Comparison of ENCODE assay signal across 9 cellular contexts in the genomic region with DNA sequence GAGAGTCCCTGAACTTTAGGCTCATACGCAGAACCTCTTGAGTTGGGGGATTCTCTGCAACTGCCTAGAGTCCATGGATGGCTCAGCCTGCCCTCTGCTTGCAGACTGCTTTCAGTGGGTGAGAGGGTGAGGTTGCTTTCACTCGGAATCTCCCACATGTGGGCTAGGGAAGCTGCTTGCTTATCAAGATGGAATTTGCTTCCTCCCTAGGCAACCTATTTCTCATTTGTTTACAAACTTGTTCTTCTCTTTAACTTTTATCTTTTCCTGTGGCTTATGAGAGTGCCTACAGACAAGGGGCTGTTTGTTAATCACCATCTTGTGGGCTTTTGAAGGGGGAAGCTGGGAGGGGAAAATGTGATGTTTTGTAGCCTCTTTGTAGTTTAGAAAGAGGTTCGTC. TPM values are rescaled to one million over a fixed set of nuclear protein-coding genes. Genes with fewer than 3 reads are reported as not detected.
A peak's percentile ranks its signal among the peaks of the same experiment; 100 is the strongest.
DNase-seq lines count a peak whose midpoint lies in the region; ATAC-seq and TF ChIP-seq lines count a peak whose summit lies in the region.
"Had no signal": no experiment of that assay in that cellular context is flagged by ENCODE, and none has a peak within 500 bp of the region (broad histone marks: within the 10 kb centered on the region; RNA-seq: fewer than 3 reads in every experiment).

No MANE protein-coding gene starts in this region.

- no peak for ATAC-seq in HG02678 (IDR thresholded peaks at IDR 0.05; ENCODE audit: unreplicated experiment)

- no peak for TF ChIP-seq POLR2A in tibial nerve (IDR thresholded peaks at IDR 0.05)

- WGBS in tibial nerve, 2 donors = 40 to 52% methylated on average over 3 of the region's 3 CpGs

- H3K4me3 ChIP-seq in HUES48 (ENCODE audit: low read depth, low read length) (no peak overlapping the region), fibroblast of pulmonary artery (replicated peaks; ENCODE audit: low read depth, low read length) (peak overlapping the region; percentile 15), tibial nerve (no peak overlapping the region)
- H3K4me3 ChIP-seq: adrenal gland had no signal

- H3K36me3 ChIP-seq in HUES48 (ENCODE audit: control insufficient read depth, insufficient read depth, low read length) (peaks cover 28% of the 10 kb centered on the region), tibial nerve (no peaks in the 10 kb centered on the region)
- H3K36me3 ChIP-seq: adrenal gland had no signal

- TF ChIP-seq EP300 in tibial nerve (IDR thresholded peaks at IDR 0.05) = no peak

- H3K27me3 ChIP-seq in HUES48 (ENCODE audit: control insufficient read depth, insufficient read depth, low read length) = no peaks in the 10 kb centered on the region
- no peaks in the 10 kb centered on the region for H3K27me3 ChIP-seq in tibial nerve
- H3K27me3 ChIP-seq: adrenal gland had no signal

- peak overlapping the region; percentile 5 for H3K27ac ChIP-seq in HUES48 (ENCODE audit: low read depth, low read length)
- H3K27ac ChIP-seq in tibial nerve = no peak overlapping the region

- TF ChIP-seq CTCF in fibroblast of pulmonary artery (IDR thresholded peaks at IDR 0.05; ENCODE audit: low read length, missing control alignments) (no peak), tibial nerve (IDR thresholded peaks at IDR 0.05) (no peak)

- H3K9me3 ChIP-seq in HUES48 (ENCODE audit: control insufficient read depth, insufficient read depth, low read length) (no peaks in the 10 kb centered on the region), tibial nerve (no peaks in the 10 kb centered on the region)
- H3K9me3 ChIP-seq: adrenal gland had no signal

- H3K4me1 ChIP-seq in HUES48 (ENCODE audit: control insufficient read depth, insufficient read depth, low read length) (peaks cover 31% of the 10 kb centered on the region), tibial nerve (peaks cover 0 to 54% (median 12%) of the 10 kb centered on the region in 4 donors)

- H3K9ac ChIP-seq in HUES48 (ENCODE audit: low read depth, low read length) = no peak overlapping the region

- peak; percentile 30 for DNase-seq in activated CD4-positive, alpha-beta T cell treated with anti-CD3 and anti-CD28 coated beads for 48 hours
- DNase-seq in fibroblast of pulmonary artery (ENCODE audit: low read depth) (peak; percentile 75), KG1 (lab: John Stamatoyannopoulos, UW) (no peak), NCI-H1694 treated with DMSO at 0.1 percent for 48 hours (lab: John Stamatoyannopoulos, UW) (no peak), tibial nerve (ENCODE audit: low spot score in 2 of 2) (no peak)
- peak; percentile 38 for DNase-seq in stimulated activated CD4-positive, alpha-beta T cell treated with anti-CD3 and anti-CD28 coated beads, Interleukin-4, amount 100 ng/mL, for 24 hours

RNA-seq across cellular contexts. Expression of gene TLE4, which starts 10.0 kb away (rescaled TPM):
- 10 to 100 TPM; 28.0 to 34.3 (median 29.8) TPM for total RNA-seq in tibial nerve

Comparison
In these comparisons a context has a peak if more than half of its experiments do, and no peak if none do; other contexts are left out.
1. DNase-seq: peak in activated CD4-positive, alpha-beta T cell treated with anti-CD3 and anti-CD28 coated beads for 48 hours (single experiment), fibroblast of pulmonary artery (single experiment) and stimulated activated CD4-positive, alpha-beta T cell treated with anti-CD3 and anti-CD28 coated beads, Interleukin-4, amount 100 ng/mL, for 24 hours (single experiment); none in KG1 (single experiment), NCI-H1694 treated with DMSO at 0.1 percent for 48 hours (single experiment) and tibial nerve (0 of 2).